In the genomic region with DNA sequence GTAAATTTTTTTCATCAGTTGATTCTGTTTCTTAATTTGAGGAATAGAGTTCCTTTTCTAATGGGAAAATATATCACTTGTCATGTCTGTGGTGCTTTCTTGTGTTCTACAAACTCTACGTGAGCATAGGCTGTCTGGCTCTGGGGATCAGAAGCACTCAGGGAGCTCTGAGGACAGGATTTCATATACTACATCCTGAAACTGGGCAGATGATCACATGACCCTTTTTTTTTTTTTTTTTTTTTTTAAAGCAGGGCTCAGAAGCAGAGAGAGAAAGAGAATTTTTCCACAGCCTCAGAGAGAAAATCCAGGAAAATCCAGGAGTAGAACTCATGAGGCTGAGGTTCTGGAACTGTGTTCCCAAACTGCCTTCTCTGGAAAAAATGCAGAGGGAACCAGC, we compare ENCODE assay signal across 1 cellular context.
TF ChIP-seq lines count a peak whose summit lies in the region.

No MANE protein-coding gene starts in this region.

TF ChIP-seq in SK-N-SH treated with all-trans-retinoic acid at 6 μM for 48 hours, 23 proteins besides CTCF, POLR2A, EP300 and RAD21 (continued from another document):
- TF ChIP-seq, protein P1, sequence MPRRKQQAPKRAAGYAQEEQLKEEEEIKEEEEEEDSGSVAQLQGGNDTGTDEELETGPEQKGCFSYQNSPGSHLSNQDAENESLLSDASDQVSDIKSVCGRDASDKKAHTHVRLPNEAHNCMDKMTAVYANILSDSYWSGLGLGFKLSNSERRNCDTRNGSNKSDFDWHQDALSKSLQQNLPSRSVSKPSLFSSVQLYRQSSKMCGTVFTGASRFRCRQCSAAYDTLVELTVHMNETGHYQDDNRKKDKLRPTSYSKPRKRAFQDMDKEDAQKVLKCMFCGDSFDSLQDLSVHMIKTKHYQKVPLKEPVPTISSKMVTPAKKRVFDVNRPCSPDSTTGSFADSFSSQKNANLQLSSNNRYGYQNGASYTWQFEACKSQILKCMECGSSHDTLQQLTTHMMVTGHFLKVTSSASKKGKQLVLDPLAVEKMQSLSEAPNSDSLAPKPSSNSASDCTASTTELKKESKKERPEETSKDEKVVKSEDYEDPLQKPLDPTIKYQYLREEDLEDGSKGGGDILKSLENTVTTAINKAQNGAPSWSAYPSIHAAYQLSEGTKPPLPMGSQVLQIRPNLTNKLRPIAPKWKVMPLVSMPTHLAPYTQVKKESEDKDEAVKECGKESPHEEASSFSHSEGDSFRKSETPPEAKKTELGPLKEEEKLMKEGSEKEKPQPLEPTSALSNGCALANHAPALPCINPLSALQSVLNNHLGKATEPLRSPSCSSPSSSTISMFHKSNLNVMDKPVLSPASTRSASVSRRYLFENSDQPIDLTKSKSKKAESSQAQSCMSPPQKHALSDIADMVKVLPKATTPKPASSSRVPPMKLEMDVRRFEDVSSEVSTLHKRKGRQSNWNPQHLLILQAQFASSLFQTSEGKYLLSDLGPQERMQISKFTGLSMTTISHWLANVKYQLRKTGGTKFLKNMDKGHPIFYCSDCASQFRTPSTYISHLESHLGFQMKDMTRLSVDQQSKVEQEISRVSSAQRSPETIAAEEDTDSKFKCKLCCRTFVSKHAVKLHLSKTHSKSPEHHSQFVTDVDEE (CRISPR knock-in tag; IDR thresholded peaks at IDR 0.05), result no peak
- no peak for TF ChIP-seq PPARA (CRISPR knock-in tag; IDR thresholded peaks at IDR 0.05; ENCODE audit: borderline replicate concordance)
- no peak for TF ChIP-seq ARNTL (CRISPR knock-in tag; IDR thresholded peaks at IDR 0.05; ENCODE audit: borderline replicate concordance, low read depth)
- TF ChIP-seq TCF4 (CRISPR knock-in tag; IDR thresholded peaks at IDR 0.05; ENCODE audit: borderline replicate concordance), result no peak
- no peak for TF ChIP-seq ZC3H10 (CRISPR knock-in tag; IDR thresholded peaks at IDR 0.05)
- TF ChIP-seq TOX (CRISPR knock-in tag; IDR thresholded peaks at IDR 0.05; ENCODE audit: borderline replicate concordance), result no peak
- TF ChIP-seq, protein P2, sequence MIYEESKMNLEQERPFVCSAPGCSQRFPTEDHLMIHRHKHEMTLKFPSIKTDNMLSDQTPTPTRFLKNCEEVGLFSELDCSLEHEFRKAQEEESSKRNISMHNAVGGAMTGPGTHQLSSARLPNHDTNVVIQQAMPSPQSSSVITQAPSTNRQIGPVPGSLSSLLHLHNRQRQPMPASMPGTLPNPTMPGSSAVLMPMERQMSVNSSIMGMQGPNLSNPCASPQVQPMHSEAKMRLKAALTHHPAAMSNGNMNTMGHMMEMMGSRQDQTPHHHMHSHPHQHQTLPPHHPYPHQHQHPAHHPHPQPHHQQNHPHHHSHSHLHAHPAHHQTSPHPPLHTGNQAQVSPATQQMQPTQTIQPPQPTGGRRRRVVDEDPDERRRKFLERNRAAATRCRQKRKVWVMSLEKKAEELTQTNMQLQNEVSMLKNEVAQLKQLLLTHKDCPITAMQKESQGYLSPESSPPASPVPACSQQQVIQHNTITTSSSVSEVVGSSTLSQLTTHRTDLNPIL (CRISPR knock-in tag; IDR thresholded peaks at IDR 0.05; ENCODE audit: low read depth), result no peak
